In the genomic region with DNA sequence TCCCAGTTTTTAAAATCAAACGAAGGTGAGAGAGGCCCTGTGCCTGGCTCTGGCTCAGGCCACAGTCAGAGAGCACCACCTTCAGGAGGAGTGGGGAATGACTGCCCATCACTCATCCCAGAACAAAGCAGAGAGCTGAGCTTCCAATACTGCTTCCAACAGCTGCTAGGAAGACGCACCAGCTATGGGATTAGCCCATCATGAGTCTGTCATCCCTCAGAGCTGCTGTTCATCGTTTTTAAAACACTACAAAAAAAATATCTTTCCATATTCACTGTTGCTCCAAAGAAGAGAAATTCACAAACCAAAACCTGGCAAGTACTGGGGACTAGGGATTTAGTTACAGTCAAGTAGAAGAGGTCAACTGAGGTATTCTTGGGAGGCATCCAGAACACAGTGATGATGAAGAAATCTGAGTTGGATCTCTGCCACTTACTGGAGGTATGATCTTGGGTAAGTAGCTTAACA, we compare ENCODE assay signal across 8 cellular contexts.
DNase-seq lines count a peak whose midpoint lies in the region; ATAC-seq and TF ChIP-seq lines count a peak whose summit lies in the region.

No MANE protein-coding gene starts in this region.

- no peaks in the 10 kb centered on the region for H3K79me2 ChIP-seq in DOHH2 (ENCODE audit: control insufficient read depth, low read length)

- TF ChIP-seq CTCF in DOHH2 (IDR thresholded peaks at IDR 0.05; ENCODE audit: low read depth, low read length, poor library complexity, severe bottlenecking) (peak; percentile 84), WTC11 (IDR thresholded peaks at IDR 0.05) (peak; percentile 72), tibial nerve (IDR thresholded peaks at IDR 0.05) (peak; percentile 45 to 84 (median 72))

- H3K36me3 ChIP-seq in DOHH2 (ENCODE audit: control insufficient read depth, low read length) (peaks cover 65% of the 10 kb centered on the region), tibial nerve (peaks cover 0 to 39% (median 0%) of the 10 kb centered on the region in 3 donors)

- H3F3A ChIP-seq in DOHH2 (ENCODE audit: control insufficient read depth, insufficient read depth) = no peaks in the 10 kb centered on the region

- no peaks in the 10 kb centered on the region for H3K9me3 Mint-ChIP-seq in WTC11

- no peaks in the 10 kb centered on the region for H3K9me2 ChIP-seq in DOHH2 (replicated peaks; ENCODE audit: control insufficient read depth, low read length)

- CTCF ChIA-PET in WTC11 (lab: Charles Lee) = interaction anchor here (0.6 to 2.2 kb wide), 45 partner anchors 8 to 915 kb away, joined by 3 to 38 read pairs (median 4); no protein-coding TSS in a partner anchor

- H3K9me3 ChIP-seq in DOHH2 (ENCODE audit: control insufficient read depth, insufficient read depth, low read length) (no peaks in the 10 kb centered on the region), tibial nerve (no peaks in the 10 kb centered on the region)

- H3K27ac Mint-ChIP-seq in WTC11 = no peak overlapping the region

- H3K4me2 ChIP-seq in DOHH2 (ENCODE audit: low read length) = no peak overlapping the region

- DNase-seq in NCI-H1417 (lab: John Stamatoyannopoulos, UW) (peak; percentile 1 to 83 (median 54)), WTC11 (ENCODE audit: low spot score) (peak; percentile 75), midbrain (lab: John Stamatoyannopoulos, UW) (peak; percentile 67), tibial nerve (ENCODE audit: low spot score in 2 of 2) (peak; percentile 33 to 79)

- no peak for TF ChIP-seq POLR2A in tibial nerve (IDR thresholded peaks at IDR 0.05)

- H4K20me1 ChIP-seq in DOHH2 (ENCODE audit: control insufficient read depth, insufficient read depth, low read depth, low read length) = no peaks in the 10 kb centered on the region

- H3K4me1 ChIP-seq in DOHH2 (ENCODE audit: control insufficient read depth, low read length) (no peaks in the 10 kb centered on the region), tibial nerve (peaks cover 0 to 17% (median 0%) of the 10 kb centered on the region in 4 donors)

- H3K4me1 Mint-ChIP-seq in WTC11 = peaks cover 8% of the 10 kb centered on the region; the same call in 1 of the 2 replicates

- WGBS in tibial nerve, 2 donors = 27 to 37% methylated on average over 3 of the region's 3 CpGs

- H3K4me3 Mint-ChIP-seq in WTC11 = no peak overlapping the region

- H3K27me3 ChIP-seq in DOHH2 (ENCODE audit: control insufficient read depth, low read length) (no peaks in the 10 kb centered on the region), tibial nerve (no peaks in the 10 kb centered on the region)

- peaks cover 30% of the 10 kb centered on the region for H3K36me3 Mint-ChIP-seq in WTC11

- H3K27ac ChIP-seq in DOHH2 (ENCODE audit: low read depth, low read length) (no peak overlapping the region), tibial nerve (no peak overlapping the region)

- POLR2A ChIA-PET in WTC11 (lab: Charles Lee) = no interaction called here

- peak; percentile 63 for ATAC-seq in GM21717 (IDR thresholded peaks at IDR 0.05; ENCODE audit: unreplicated experiment)
- peak; percentile 99 for ATAC-seq in WTC11
- peak; percentile 86 for ATAC-seq in esophagus mucosa
- ATAC-seq in HG03135 (IDR thresholded peaks at IDR 0.05; ENCODE audit: unreplicated experiment) = no peak

- H3K4me3 ChIP-seq in DOHH2 (ENCODE audit: low read length) = no peak overlapping the region
- no peak overlapping the region for H3K4me3 ChIP-seq in tibial nerve

- TF ChIP-seq EP300 in tibial nerve (IDR thresholded peaks at IDR 0.05) = no peak

- no peaks in the 10 kb centered on the region for H3K27me3 Mint-ChIP-seq in WTC11 (ENCODE audit: low read depth)

TF ChIP-seq in WTC11, 78 proteins besides CTCF, POLR2A, EP300 and RAD21 (continues in another document):
- TF ChIP-seq SMAD4 (CRISPR knock-in tag; IDR thresholded peaks at IDR 0.05) (no peak), NFYB (CRISPR knock-in tag; conservative IDR thresholded peaks at IDR 0.05; ENCODE audit: low read depth) (no peak), RORB (CRISPR knock-in tag; IDR thresholded peaks at IDR 0.05) (no peak), ETV6 (CRISPR knock-in tag; IDR thresholded peaks at IDR 0.05) (no peak)
- TF ChIP-seq, protein P1, sequence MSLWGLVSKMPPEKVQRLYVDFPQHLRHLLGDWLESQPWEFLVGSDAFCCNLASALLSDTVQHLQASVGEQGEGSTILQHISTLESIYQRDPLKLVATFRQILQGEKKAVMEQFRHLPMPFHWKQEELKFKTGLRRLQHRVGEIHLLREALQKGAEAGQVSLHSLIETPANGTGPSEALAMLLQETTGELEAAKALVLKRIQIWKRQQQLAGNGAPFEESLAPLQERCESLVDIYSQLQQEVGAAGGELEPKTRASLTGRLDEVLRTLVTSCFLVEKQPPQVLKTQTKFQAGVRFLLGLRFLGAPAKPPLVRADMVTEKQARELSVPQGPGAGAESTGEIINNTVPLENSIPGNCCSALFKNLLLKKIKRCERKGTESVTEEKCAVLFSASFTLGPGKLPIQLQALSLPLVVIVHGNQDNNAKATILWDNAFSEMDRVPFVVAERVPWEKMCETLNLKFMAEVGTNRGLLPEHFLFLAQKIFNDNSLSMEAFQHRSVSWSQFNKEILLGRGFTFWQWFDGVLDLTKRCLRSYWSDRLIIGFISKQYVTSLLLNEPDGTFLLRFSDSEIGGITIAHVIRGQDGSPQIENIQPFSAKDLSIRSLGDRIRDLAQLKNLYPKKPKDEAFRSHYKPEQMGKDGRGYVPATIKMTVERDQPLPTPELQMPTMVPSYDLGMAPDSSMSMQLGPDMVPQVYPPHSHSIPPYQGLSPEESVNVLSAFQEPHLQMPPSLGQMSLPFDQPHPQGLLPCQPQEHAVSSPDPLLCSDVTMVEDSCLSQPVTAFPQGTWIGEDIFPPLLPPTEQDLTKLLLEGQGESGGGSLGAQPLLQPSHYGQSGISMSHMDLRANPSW (CRISPR knock-in tag; conservative IDR thresholded peaks at IDR 0.05; ENCODE audit: low read depth) = no peak
- TF ChIP-seq, protein P2, sequence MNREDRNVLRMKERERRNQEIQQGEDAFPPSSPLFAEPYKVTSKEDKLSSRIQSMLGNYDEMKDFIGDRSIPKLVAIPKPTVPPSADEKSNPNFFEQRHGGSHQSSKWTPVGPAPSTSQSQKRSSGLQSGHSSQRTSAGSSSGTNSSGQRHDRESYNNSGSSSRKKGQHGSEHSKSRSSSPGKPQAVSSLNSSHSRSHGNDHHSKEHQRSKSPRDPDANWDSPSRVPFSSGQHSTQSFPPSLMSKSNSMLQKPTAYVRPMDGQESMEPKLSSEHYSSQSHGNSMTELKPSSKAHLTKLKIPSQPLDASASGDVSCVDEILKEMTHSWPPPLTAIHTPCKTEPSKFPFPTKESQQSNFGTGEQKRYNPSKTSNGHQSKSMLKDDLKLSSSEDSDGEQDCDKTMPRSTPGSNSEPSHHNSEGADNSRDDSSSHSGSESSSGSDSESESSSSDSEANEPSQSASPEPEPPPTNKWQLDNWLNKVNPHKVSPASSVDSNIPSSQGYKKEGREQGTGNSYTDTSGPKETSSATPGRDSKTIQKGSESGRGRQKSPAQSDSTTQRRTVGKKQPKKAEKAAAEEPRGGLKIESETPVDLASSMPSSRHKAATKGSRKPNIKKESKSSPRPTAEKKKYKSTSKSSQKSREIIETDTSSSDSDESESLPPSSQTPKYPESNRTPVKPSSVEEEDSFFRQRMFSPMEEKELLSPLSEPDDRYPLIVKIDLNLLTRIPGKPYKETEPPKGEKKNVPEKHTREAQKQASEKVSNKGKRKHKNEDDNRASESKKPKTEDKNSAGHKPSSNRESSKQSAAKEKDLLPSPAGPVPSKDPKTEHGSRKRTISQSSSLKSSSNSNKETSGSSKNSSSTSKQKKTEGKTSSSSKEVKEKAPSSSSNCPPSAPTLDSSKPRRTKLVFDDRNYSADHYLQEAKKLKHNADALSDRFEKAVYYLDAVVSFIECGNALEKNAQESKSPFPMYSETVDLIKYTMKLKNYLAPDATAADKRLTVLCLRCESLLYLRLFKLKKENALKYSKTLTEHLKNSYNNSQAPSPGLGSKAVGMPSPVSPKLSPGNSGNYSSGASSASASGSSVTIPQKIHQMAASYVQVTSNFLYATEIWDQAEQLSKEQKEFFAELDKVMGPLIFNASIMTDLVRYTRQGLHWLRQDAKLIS (CRISPR knock-in tag; IDR thresholded peaks at IDR 0.05; ENCODE audit: borderline replicate concordance) = no peak
- TF ChIP-seq, protein P3, sequence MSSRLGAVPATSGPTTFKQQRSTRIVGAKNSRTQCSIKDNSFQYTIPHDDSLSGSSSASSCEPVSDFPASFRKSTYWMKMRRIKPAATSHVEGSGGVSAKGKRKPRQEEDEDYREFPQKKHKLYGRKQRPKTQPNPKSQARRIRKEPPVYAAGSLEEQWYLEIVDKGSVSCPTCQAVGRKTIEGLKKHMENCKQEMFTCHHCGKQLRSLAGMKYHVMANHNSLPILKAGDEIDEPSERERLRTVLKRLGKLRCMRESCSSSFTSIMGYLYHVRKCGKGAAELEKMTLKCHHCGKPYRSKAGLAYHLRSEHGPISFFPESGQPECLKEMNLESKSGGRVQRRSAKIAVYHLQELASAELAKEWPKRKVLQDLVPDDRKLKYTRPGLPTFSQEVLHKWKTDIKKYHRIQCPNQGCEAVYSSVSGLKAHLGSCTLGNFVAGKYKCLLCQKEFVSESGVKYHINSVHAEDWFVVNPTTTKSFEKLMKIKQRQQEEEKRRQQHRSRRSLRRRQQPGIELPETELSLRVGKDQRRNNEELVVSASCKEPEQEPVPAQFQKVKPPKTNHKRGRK (CRISPR knock-in tag; IDR thresholded peaks at IDR 0.05; ENCODE audit: borderline replicate concordance) = no peak
- TF ChIP-seq, protein P4, sequence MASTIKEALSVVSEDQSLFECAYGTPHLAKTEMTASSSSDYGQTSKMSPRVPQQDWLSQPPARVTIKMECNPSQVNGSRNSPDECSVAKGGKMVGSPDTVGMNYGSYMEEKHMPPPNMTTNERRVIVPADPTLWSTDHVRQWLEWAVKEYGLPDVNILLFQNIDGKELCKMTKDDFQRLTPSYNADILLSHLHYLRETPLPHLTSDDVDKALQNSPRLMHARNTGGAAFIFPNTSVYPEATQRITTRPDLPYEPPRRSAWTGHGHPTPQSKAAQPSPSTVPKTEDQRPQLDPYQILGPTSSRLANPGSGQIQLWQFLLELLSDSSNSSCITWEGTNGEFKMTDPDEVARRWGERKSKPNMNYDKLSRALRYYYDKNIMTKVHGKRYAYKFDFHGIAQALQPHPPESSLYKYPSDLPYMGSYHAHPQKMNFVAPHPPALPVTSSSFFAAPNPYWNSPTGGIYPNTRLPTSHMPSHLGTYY (CRISPR knock-in tag; IDR thresholded peaks at IDR 0.05) = no peak
